In the genomic region with DNA sequence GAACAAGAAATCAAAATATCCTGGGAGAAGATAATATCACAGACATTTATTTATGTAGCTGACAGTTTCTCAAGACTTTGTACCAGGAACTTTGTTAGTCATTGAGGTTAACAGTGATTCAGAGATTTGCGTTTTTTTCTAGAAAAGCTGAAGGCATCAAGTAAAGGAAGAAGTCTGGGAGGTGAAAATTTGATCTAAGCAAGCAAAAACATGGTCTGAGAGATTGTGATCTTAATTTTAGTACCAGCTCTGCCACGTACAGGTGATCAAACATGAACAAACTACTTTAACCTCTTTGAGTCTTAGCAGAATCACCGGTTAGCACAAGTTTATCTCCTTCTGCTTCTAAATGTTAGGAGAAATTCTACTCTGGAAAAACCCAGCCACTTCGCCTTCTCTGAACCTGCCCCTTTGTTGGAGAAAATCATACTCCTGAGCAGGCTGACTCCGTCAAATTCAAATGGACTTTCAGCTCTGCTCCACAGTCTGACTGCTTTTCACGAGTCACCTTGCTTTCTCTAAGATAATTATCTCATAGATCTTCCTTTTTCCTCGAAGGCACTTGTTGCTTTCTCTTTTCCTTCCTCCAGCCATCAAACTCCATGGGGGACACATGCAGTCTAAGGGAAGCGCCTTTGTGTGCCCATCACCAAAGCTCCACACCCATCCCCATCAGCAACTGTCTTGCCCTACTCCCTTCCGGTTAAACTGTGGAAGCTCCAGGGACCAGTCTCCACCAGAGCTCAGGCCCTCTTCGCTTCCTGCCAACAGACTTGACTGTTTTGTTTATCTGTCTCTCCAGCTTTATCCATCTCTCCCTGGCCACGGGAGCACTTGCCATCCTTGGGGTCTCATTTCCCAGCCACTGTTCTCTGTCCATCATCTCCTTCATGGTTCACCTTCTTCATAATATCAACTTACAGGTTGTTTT, we compare ENCODE assay signal across 10 cellular contexts.
DNase-seq lines count a peak whose midpoint lies in the region; ATAC-seq and TF ChIP-seq lines count a peak whose summit lies in the region.
"Had no signal": no experiment of that assay in that cellular context is flagged by ENCODE, and none has a peak within 500 bp of the region (broad histone marks: within the 10 kb centered on the region; RNA-seq: fewer than 3 reads in every experiment).

No MANE protein-coding gene starts in this region.

- no peaks in the 10 kb centered on the region for H3K36me3 Mint-ChIP-seq in stimulated activated effector memory CD8-positive, alpha-beta T cell treated with anti-CD3 and anti-CD28 coated beads, Interleukin-12 subunit alpha, Interleukin-12 subunit beta, amount 100 ng/mL, for 72 hours

- no peaks in the 10 kb centered on the region for H3K36me3 ChIP-seq in Karpas-422 (ENCODE audit: insufficient read depth, low read length)
- H3K36me3 ChIP-seq in sigmoid colon: no peaks in the 10 kb centered on the region

- H3K27ac ChIP-seq in epithelial cell of prostate (peak overlapping the region; percentile 95), Karpas-422 (ENCODE audit: low read length) (no peak overlapping the region), sigmoid colon (no peak overlapping the region)

- DNase-seq in activated CD8-positive, alpha-beta memory T cell treated with anti-CD3 and anti-CD28 coated beads for 24 hours: peak; percentile 66
- no peak for DNase-seq in activated CD8-positive, alpha-beta memory T cell treated with anti-CD3 and anti-CD28 coated beads, Interleukin-2, amount 50 U/mL, for 48 hours
- DNase-seq in RKO (ENCODE audit: low spot score) (peak; percentile 21), epithelial cell of prostate (ENCODE audit: low read depth, low spot score) (peak; percentile 52), Karpas-422 (no peak), sigmoid colon (no peak), hippocampal formation (lab: John Stamatoyannopoulos, UW) (no peak)
- DNase-seq in stimulated activated effector memory CD8-positive, alpha-beta T cell treated with anti-CD3 and anti-CD28 coated beads, Interleukin-12 subunit alpha, Interleukin-12 subunit beta, amount 100 ng/mL, for 72 hours (ENCODE audit: low spot score in 2 of 2): peak in 1 of 2 donors; percentile 49
- DNase-seq: ACHN, NCI-H1694 had no signal

- no peak overlapping the region for H3K4me2 ChIP-seq in Karpas-422 (ENCODE audit: low read depth, low read length, poor library complexity, severe bottlenecking)

- no peaks in the 10 kb centered on the region for H4K20me1 ChIP-seq in Karpas-422 (ENCODE audit: insufficient read depth, low read depth, low read length)

- ATAC-seq in stimulated activated effector memory CD8-positive, alpha-beta T cell treated with anti-CD3 and anti-CD28 coated beads, Interleukin-12 subunit alpha, Interleukin-12 subunit beta, amount 100 ng/mL, for 72 hours: peak; percentile 53

- TF ChIP-seq CTCF in sigmoid colon (IDR thresholded peaks at IDR 0.05): no peak

- H3K9me3 Mint-ChIP-seq in stimulated activated effector memory CD8-positive, alpha-beta T cell treated with anti-CD3 and anti-CD28 coated beads, Interleukin-12 subunit alpha, Interleukin-12 subunit beta, amount 100 ng/mL, for 72 hours: no peaks in the 10 kb centered on the region

- no peaks in the 10 kb centered on the region for H3K9me3 ChIP-seq in Karpas-422 (ENCODE audit: low read length)
- H3K9me3 ChIP-seq in sigmoid colon: no peaks in the 10 kb centered on the region

- peaks cover 44% of the 10 kb centered on the region for H3K4me1 Mint-ChIP-seq in stimulated activated effector memory CD8-positive, alpha-beta T cell treated with anti-CD3 and anti-CD28 coated beads, Interleukin-12 subunit alpha, Interleukin-12 subunit beta, amount 100 ng/mL, for 72 hours

- no peaks in the 10 kb centered on the region for H3K27me3 ChIP-seq in Karpas-422 (ENCODE audit: low read length)
- H3K27me3 ChIP-seq in sigmoid colon: no peaks in the 10 kb centered on the region

- no peak overlapping the region for H2AFZ ChIP-seq in Karpas-422 (ENCODE audit: low read length)

- H3K9ac ChIP-seq in Karpas-422 (ENCODE audit: low read length): no peak overlapping the region

- no peaks in the 10 kb centered on the region for H3K9me2 ChIP-seq in Karpas-422 (replicated peaks; ENCODE audit: insufficient read depth, low read length)

- TF ChIP-seq POLR2A in sigmoid colon (IDR thresholded peaks at IDR 0.05): no peak

- 73 to 74% methylated on average over 11 of the region's 11 CpGs for WGBS in sigmoid colon, 2 donors

- H3K4me1 ChIP-seq in Karpas-422 (ENCODE audit: low read length) (no peaks in the 10 kb centered on the region), sigmoid colon (no peaks in the 10 kb centered on the region)

- intact Hi-C loops in sigmoid colon (cut with DNase I): no loop called here

- H3K79me2 ChIP-seq in Karpas-422 (ENCODE audit: low read length): no peaks in the 10 kb centered on the region

- H3K4me3 ChIP-seq in Karpas-422 (ENCODE audit: low read length): no peak overlapping the region
- H3K4me3 ChIP-seq in sigmoid colon: no peak overlapping the region

- H3K4me3 Mint-ChIP-seq in stimulated activated effector memory CD8-positive, alpha-beta T cell treated with anti-CD3 and anti-CD28 coated beads, Interleukin-12 subunit alpha, Interleukin-12 subunit beta, amount 100 ng/mL, for 72 hours: no peak overlapping the region

- H3K27ac Mint-ChIP-seq in stimulated activated effector memory CD8-positive, alpha-beta T cell treated with anti-CD3 and anti-CD28 coated beads, Interleukin-12 subunit alpha, Interleukin-12 subunit beta, amount 100 ng/mL, for 72 hours: no peak overlapping the region

- TF ChIP-seq EP300 in sigmoid colon (IDR thresholded peaks at IDR 0.05): no peak

Comparison
In these comparisons a context has a peak if more than half of its experiments do, and no peak if none do; other contexts are left out.
1. DNase-seq: peak in activated CD8-positive, alpha-beta memory T cell treated with anti-CD3 and anti-CD28 coated beads for 24 hours (single experiment), RKO (single experiment) and epithelial cell of prostate (single experiment); none in activated CD8-positive, alpha-beta memory T cell treated with anti-CD3 and anti-CD28 coated beads, Interleukin-2, amount 50 U/mL, for 48 hours (single experiment), Karpas-422 (single experiment), sigmoid colon (single experiment) and hippocampal formation (0 of 2).